21 cellular contexts compared by ENCODE assay signal in genomic region chr5:32405502-32405901, GRCh38. TPM values are rescaled to one million over a fixed set of nuclear protein-coding genes. Genes with fewer than 3 reads are reported as not detected.
A peak's percentile ranks its signal among the peaks of the same experiment; 100 is the strongest.
DNase-seq lines count a peak whose midpoint lies in the region; ATAC-seq lines count a peak whose summit lies in the region.
"Had no signal": no experiment of that assay in that cellular context is flagged by ENCODE, and none has a peak within 500 bp of the region (broad histone marks: within the 10 kb centered on the region; RNA-seq: fewer than 3 reads in every experiment).

No MANE protein-coding gene starts in this region.

- H3K36me3 Mint-ChIP-seq in activated naive CD8-positive, alpha-beta T cell: peaks cover 12% of the 10 kb centered on the region
- peaks cover 43% of the 10 kb centered on the region for H3K36me3 Mint-ChIP-seq in activated naive CD8-positive, alpha-beta T cell treated with anti-CD3 and anti-CD28 coated beads, Interleukin-2, amount 50 U/mL, for 24 hours (ENCODE audit: low read depth)
- peaks cover 100% of the 10 kb centered on the region for H3K36me3 Mint-ChIP-seq in activated T-helper 17 cell treated with anti-CD3 and anti-CD28 coated beads, Interleukin-2, amount 50 U/mL, for 72 hours (ENCODE audit: low read depth)
- peaks cover 100% of the 10 kb centered on the region for H3K36me3 Mint-ChIP-seq in stimulated activated effector memory CD8-positive, alpha-beta T cell treated with anti-CD3 and anti-CD28 coated beads, Interleukin-12 subunit alpha, Interleukin-12 subunit beta, amount 100 ng/mL, for 72 hours
- H3K36me3 Mint-ChIP-seq in activated CD8-positive, alpha-beta T cell treated with anti-CD3 and anti-CD28 coated beads, Interleukin-2, amount 10 ng/mL, durations not matched to agents 7 days and 5 days (ENCODE audit: low read depth): peaks cover 45% of the 10 kb centered on the region

- POLR2A ChIA-PET in activated CD8-positive, alpha-beta T cell treated with anti-CD3 and anti-CD28 coated beads, Interleukin-2, amount 10 ng/mL, durations not matched to agents 7 days and 5 days (lab: Charles Lee): interaction anchor here (1.1 kb wide), 1 partner anchor 10 kb away, joined by 3 read pairs; no protein-coding TSS in a partner anchor

- peak overlapping the region; percentile 25 for H3K27ac Mint-ChIP-seq in activated naive CD8-positive, alpha-beta T cell
- H3K27ac Mint-ChIP-seq in activated naive CD8-positive, alpha-beta T cell treated with anti-CD3 and anti-CD28 coated beads, Interleukin-2, amount 50 U/mL, for 24 hours: no peak overlapping the region
- H3K27ac Mint-ChIP-seq in activated T-helper 17 cell treated with anti-CD3 and anti-CD28 coated beads, Interleukin-2, amount 50 U/mL, for 72 hours: peak overlapping the region; percentile 7
- peak overlapping the region; percentile 10 for H3K27ac Mint-ChIP-seq in stimulated activated effector memory CD8-positive, alpha-beta T cell treated with anti-CD3 and anti-CD28 coated beads, Interleukin-12 subunit alpha, Interleukin-12 subunit beta, amount 100 ng/mL, for 72 hours
- H3K27ac Mint-ChIP-seq in activated CD8-positive, alpha-beta T cell treated with anti-CD3 and anti-CD28 coated beads, Interleukin-2, amount 10 ng/mL, durations not matched to agents 7 days and 5 days: no peak overlapping the region
- H3K27ac Mint-ChIP-seq: H9 had no signal

- CTCF ChIA-PET in activated CD8-positive, alpha-beta T cell treated with anti-CD3 and anti-CD28 coated beads, Interleukin-2, amount 10 ng/mL, durations not matched to agents 7 days and 5 days (lab: Charles Lee): interaction anchor here (1.8 to 3.2 kb wide), 2 partner anchors 173 to 184 kb away, joined by 6 to 10 read pairs; no protein-coding TSS in a partner anchor

- no peaks in the 10 kb centered on the region for H3K4me1 Mint-ChIP-seq in activated naive CD8-positive, alpha-beta T cell (ENCODE audit: low read depth)
- H3K4me1 Mint-ChIP-seq in activated naive CD8-positive, alpha-beta T cell treated with anti-CD3 and anti-CD28 coated beads, Interleukin-2, amount 50 U/mL, for 24 hours: no peaks in the 10 kb centered on the region
- no peaks in the 10 kb centered on the region for H3K4me1 Mint-ChIP-seq in activated T-helper 17 cell treated with anti-CD3 and anti-CD28 coated beads, Interleukin-2, amount 50 U/mL, for 72 hours
- peaks cover 6% of the 10 kb centered on the region for H3K4me1 Mint-ChIP-seq in stimulated activated effector memory CD8-positive, alpha-beta T cell treated with anti-CD3 and anti-CD28 coated beads, Interleukin-12 subunit alpha, Interleukin-12 subunit beta, amount 100 ng/mL, for 72 hours
- H3K4me1 Mint-ChIP-seq in activated CD8-positive, alpha-beta T cell treated with anti-CD3 and anti-CD28 coated beads, Interleukin-2, amount 10 ng/mL, durations not matched to agents 7 days and 5 days (ENCODE audit: low read depth): no peaks in the 10 kb centered on the region
- H3K4me1 Mint-ChIP-seq: CD14-positive monocyte, H9 had no signal

- no peaks in the 10 kb centered on the region for H3K27me3 Mint-ChIP-seq in activated naive CD8-positive, alpha-beta T cell
- H3K27me3 Mint-ChIP-seq in activated naive CD8-positive, alpha-beta T cell treated with anti-CD3 and anti-CD28 coated beads, Interleukin-2, amount 50 U/mL, for 24 hours: no peaks in the 10 kb centered on the region
- no peaks in the 10 kb centered on the region for H3K27me3 Mint-ChIP-seq in activated T-helper 17 cell treated with anti-CD3 and anti-CD28 coated beads, Interleukin-2, amount 50 U/mL, for 72 hours
- no peaks in the 10 kb centered on the region for H3K27me3 Mint-ChIP-seq in activated CD8-positive, alpha-beta T cell treated with anti-CD3 and anti-CD28 coated beads, Interleukin-2, amount 10 ng/mL, durations not matched to agents 7 days and 5 days (ENCODE audit: low read depth)

- no peak for DNase-seq in activated naive CD8-positive, alpha-beta T cell treated with anti-CD3 and anti-CD28 coated beads, Interleukin-2, amount 50 U/mL, for 24 hours
- DNase-seq in NCI-H774 (lab: John Stamatoyannopoulos, UW) (peak; percentile 59), DMS153 (lab: John Stamatoyannopoulos, UW) (no peak)
- DNase-seq in stimulated activated effector memory CD8-positive, alpha-beta T cell treated with anti-CD3 and anti-CD28 coated beads, Interleukin-12 subunit alpha, Interleukin-12 subunit beta, amount 100 ng/mL, for 72 hours (ENCODE audit: low spot score in 2 of 2): no peak
- DNase-seq in activated CD8-positive, alpha-beta T cell treated with anti-CD3 and anti-CD28 coated beads, Interleukin-2, amount 10 ng/mL, durations not matched to agents 7 days and 5 days: no peak
- DNase-seq: ACHN, DMS53, EL, H9, IMR-90, NCI-H1930, NCI-H2171, NCI-H526 treated with DMSO at 0.1 percent for 48 hours, OCI-M1, RPMI8226, SHP77 treated with DMSO at 0.1 percent for 48 hours, SK-N-SH had no signal

- no peak overlapping the region for H3K4me3 Mint-ChIP-seq in activated naive CD8-positive, alpha-beta T cell
- no peak overlapping the region for H3K4me3 Mint-ChIP-seq in activated naive CD8-positive, alpha-beta T cell treated with anti-CD3 and anti-CD28 coated beads, Interleukin-2, amount 50 U/mL, for 24 hours
- no peak overlapping the region for H3K4me3 Mint-ChIP-seq in activated T-helper 17 cell treated with anti-CD3 and anti-CD28 coated beads, Interleukin-2, amount 50 U/mL, for 72 hours
- H3K4me3 Mint-ChIP-seq in stimulated activated effector memory CD8-positive, alpha-beta T cell treated with anti-CD3 and anti-CD28 coated beads, Interleukin-12 subunit alpha, Interleukin-12 subunit beta, amount 100 ng/mL, for 72 hours: no peak overlapping the region
- H3K4me3 Mint-ChIP-seq in activated CD8-positive, alpha-beta T cell treated with anti-CD3 and anti-CD28 coated beads, Interleukin-2, amount 10 ng/mL, durations not matched to agents 7 days and 5 days: no peak overlapping the region
- H3K4me3 Mint-ChIP-seq: CD14-positive monocyte, H9 had no signal

- H3K9me3 Mint-ChIP-seq in activated naive CD8-positive, alpha-beta T cell (ENCODE audit: low read depth): no peaks in the 10 kb centered on the region
- no peaks in the 10 kb centered on the region for H3K9me3 Mint-ChIP-seq in activated naive CD8-positive, alpha-beta T cell treated with anti-CD3 and anti-CD28 coated beads, Interleukin-2, amount 50 U/mL, for 24 hours
- H3K9me3 Mint-ChIP-seq in activated T-helper 17 cell treated with anti-CD3 and anti-CD28 coated beads, Interleukin-2, amount 50 U/mL, for 72 hours: no peaks in the 10 kb centered on the region
- no peaks in the 10 kb centered on the region for H3K9me3 Mint-ChIP-seq in stimulated activated effector memory CD8-positive, alpha-beta T cell treated with anti-CD3 and anti-CD28 coated beads, Interleukin-12 subunit alpha, Interleukin-12 subunit beta, amount 100 ng/mL, for 72 hours
- no peaks in the 10 kb centered on the region for H3K9me3 Mint-ChIP-seq in activated CD8-positive, alpha-beta T cell treated with anti-CD3 and anti-CD28 coated beads, Interleukin-2, amount 10 ng/mL, durations not matched to agents 7 days and 5 days (ENCODE audit: insufficient read depth)
- H3K9me3 Mint-ChIP-seq: CD14-positive monocyte, H9 had no signal

- no peak for ATAC-seq in activated naive CD8-positive, alpha-beta T cell treated with anti-CD3 and anti-CD28 coated beads, Interleukin-2, amount 50 U/mL, for 24 hours
- ATAC-seq in activated T-helper 17 cell treated with anti-CD3 and anti-CD28 coated beads, Interleukin-2, amount 50 U/mL, for 72 hours (replicated peaks): no peak
- no peak for ATAC-seq in stimulated activated effector memory CD8-positive, alpha-beta T cell treated with anti-CD3 and anti-CD28 coated beads, Interleukin-12 subunit alpha, Interleukin-12 subunit beta, amount 100 ng/mL, for 72 hours
- no peak for ATAC-seq in activated CD8-positive, alpha-beta T cell treated with anti-CD3 and anti-CD28 coated beads, Interleukin-2, amount 10 ng/mL, durations not matched to agents 7 days and 5 days
- ATAC-seq: GM12878 had no signal

RNA-seq across cellular contexts. Expression of gene ZFR, which starts 39.0 kb away (rescaled TPM):
- total RNA-seq in activated T-helper 17 cell treated with anti-CD3 and anti-CD28 coated beads, Interleukin-2, amount 50 U/mL, for 72 hours: 10 to 100 TPM; 63.7 to 70.4 TPM
- total RNA-seq in activated CD8-positive, alpha-beta T cell treated with anti-CD3 and anti-CD28 coated beads, Interleukin-2, amount 10 ng/mL, durations not matched to agents 7 days and 5 days: 10 to 100 TPM; 46.3 to 48.7 TPM

Comparison
In these comparisons a context has a peak if more than half of its experiments do, and no peak if none do; other contexts are left out.
1. H3K27ac Mint-ChIP-seq: peak in activated naive CD8-positive, alpha-beta T cell (single experiment), activated T-helper 17 cell treated with anti-CD3 and anti-CD28 coated beads, Interleukin-2, amount 50 U/mL, for 72 hours (single experiment) and stimulated activated effector memory CD8-positive, alpha-beta T cell treated with anti-CD3 and anti-CD28 coated beads, Interleukin-12 subunit alpha, Interleukin-12 subunit beta, amount 100 ng/mL, for 72 hours (single experiment); none in activated naive CD8-positive, alpha-beta T cell treated with anti-CD3 and anti-CD28 coated beads, Interleukin-2, amount 50 U/mL, for 24 hours (single experiment) and activated CD8-positive, alpha-beta T cell treated with anti-CD3 and anti-CD28 coated beads, Interleukin-2, amount 10 ng/mL, durations not matched to agents 7 days and 5 days (single experiment).